ENCODE assay signal across 14 cellular contexts in genomic region chr5:67636091-67636490, GRCh38.
DNase-seq lines count a peak whose midpoint lies in the region; ATAC-seq and TF ChIP-seq lines count a peak whose summit lies in the region.
"Had no signal": no experiment of that assay in that cellular context is flagged by ENCODE, and none has a peak within 500 bp of the region (broad histone marks: within the 10 kb centered on the region; RNA-seq: fewer than 3 reads in every experiment).

No MANE protein-coding gene starts in this region.

- peaks cover 8 to 18% (median 11%) of the 10 kb centered on the region in 7 donors for H3K9me3 Mint-ChIP-seq in CD14-positive monocyte

- no peaks in the 10 kb centered on the region for H3K36me3 ChIP-seq in aorta (ENCODE audit: control insufficient read depth in 1 of 2, insufficient read depth in 2 of 2, low read length in 1 of 2)

- no peak overlapping the region for H3K27ac Mint-ChIP-seq in CD14-positive monocyte
- H3K27ac Mint-ChIP-seq: CD8-positive, alpha-beta memory T cell; stimulated activated naive B cell treated with anti-CD40 and anti-IgM and Interleukin-4, amounts not matched to agents 10 μg/mL and 1 μg/mL and 100 μg/mL, for 72 hours; T-helper 1 cell treated with Interleukin-12 subunit alpha and Interleukin-12 subunit beta and Interleukin-4 antibody, amounts not matched to agents 30 μg/mL and 1 μg/mL, for 36 hours had no signal

- peak; percentile 91 for ATAC-seq in Right ventricle myocardium superior (ENCODE audit: poor library complexity)
- peak; percentile 81 for ATAC-seq in aorta (ENCODE audit: low FRiP score)
- ATAC-seq: stimulated activated naive B cell treated with anti-CD40 and anti-IgM and Interleukin-4, amounts not matched to agents 10 μg/mL and 1 μg/mL and 100 μg/mL, for 72 hours had no signal

- WGBS in aorta, 2 donors: 26 to 45% methylated on average over 1 of the region's 1 CpG

- no peak overlapping the region for H3K27ac ChIP-seq in caudate nucleus (ENCODE audit: low read depth, low read length)
- H3K27ac ChIP-seq in aorta (ENCODE audit: low read depth in 1 of 2, low read length in 2 of 2): no peak overlapping the region

- DNase-seq in caudate nucleus (lab: John Stamatoyannopoulos, UW) (peak in 55 of 61 donors; percentile 2 to 83 (median 46)), Right ventricle myocardium superior (peak; percentile 89), nucleus accumbens (lab: John Stamatoyannopoulos, UW) (peak in 47 of 56 donors; percentile 1 to 77 (median 46)), aorta (peak in 1 of 2 donors; percentile 48), CD14-positive monocyte (ENCODE audit: low spot score) (no peak), CD1c-positive myeloid dendritic cell (ENCODE audit: extremely low spot score) (no peak)
- DNase-seq in activated naive CD4-positive, alpha-beta T cell treated with Interleukin-2 at 50 U/mL for 16 hours: no peak
- DNase-seq: activated naive CD4-positive, alpha-beta T cell; CD8-positive, alpha-beta memory T cell; central memory CD4-positive, alpha-beta T cell; NCI-H1105; NK-92 treated with Interleukin-12 subunit alpha and Interleukin-12 subunit beta, amount 100 ng/mL, for 24 hours; stimulated activated naive B cell treated with anti-CD40 and anti-IgM and Interleukin-4, amounts not matched to agents 10 μg/mL and 1 μg/mL and 100 μg/mL, for 72 hours had no signal

- no peaks in the 10 kb centered on the region for H3K27me3 ChIP-seq in aorta (ENCODE audit: control insufficient read depth in 1 of 2, insufficient read depth in 2 of 2, low read length in 1 of 2)

- peaks cover 2% of the 10 kb centered on the region for H3K9me3 ChIP-seq in aorta (ENCODE audit: control insufficient read depth, low read length)

- peaks cover 0 to 5% of the 10 kb centered on the region in 2 donors for H3K4me1 ChIP-seq in aorta (ENCODE audit: control insufficient read depth in 1 of 2, insufficient read depth in 2 of 2, low read length in 2 of 2)

- H3K4me3 Mint-ChIP-seq in CD14-positive monocyte: no peak overlapping the region
- H3K4me3 Mint-ChIP-seq: CD8-positive, alpha-beta memory T cell; stimulated activated naive B cell treated with anti-CD40 and anti-IgM and Interleukin-4, amounts not matched to agents 10 μg/mL and 1 μg/mL and 100 μg/mL, for 72 hours; T-helper 1 cell treated with Interleukin-12 subunit alpha and Interleukin-12 subunit beta and Interleukin-4 antibody, amounts not matched to agents 30 μg/mL and 1 μg/mL, for 36 hours had no signal

- H3K27me3 Mint-ChIP-seq in CD14-positive monocyte (ENCODE audit: low read depth in 3 of 3): peaks cover 0 to 3% (median 0%) of the 10 kb centered on the region in 3 donors

- H3K4me3 ChIP-seq in aorta (ENCODE audit: low read length in 2 of 2): no peak overlapping the region

- H3K36me3 Mint-ChIP-seq in CD14-positive monocyte: no peaks in the 10 kb centered on the region

- intact Hi-C loops in Right ventricle myocardium superior (cut with DNase I): no loop called here
- intact Hi-C loops in aorta (cut with DNase I): no loop called here
- intact Hi-C loops in CD14-positive monocyte (cut with micrococcal nuclease): no loop called here

- peaks cover 1% of the 10 kb centered on the region for H3K4me1 Mint-ChIP-seq in CD14-positive monocyte
- H3K4me1 Mint-ChIP-seq: CD8-positive, alpha-beta memory T cell; stimulated activated naive B cell treated with anti-CD40 and anti-IgM and Interleukin-4, amounts not matched to agents 10 μg/mL and 1 μg/mL and 100 μg/mL, for 72 hours had no signal

- TF ChIP-seq CTCF in CD14-positive monocyte (IDR thresholded peaks at IDR 0.05): no peak

Comparison
In these comparisons a context has a peak if more than half of its experiments do, and no peak if none do; other contexts are left out.
1. DNase-seq: peak in caudate nucleus (55 of 61), Right ventricle myocardium superior (single experiment) and nucleus accumbens (47 of 56); none in activated naive CD4-positive, alpha-beta T cell treated with Interleukin-2 at 50 U/mL for 16 hours (single experiment), CD14-positive monocyte (single experiment) and CD1c-positive myeloid dendritic cell (single experiment).